In genomic region chr16:72915331-72915730, GRCh38 we compare ENCODE assay signal across 19 cellular contexts.
DNase-seq lines count a peak whose midpoint lies in the region; ATAC-seq, FAIRE-seq and TF ChIP-seq lines count a peak whose summit lies in the region.
"Had no signal": no experiment of that assay in that cellular context is flagged by ENCODE, and none has a peak within 500 bp of the region (broad histone marks: within the 10 kb centered on the region; RNA-seq: fewer than 3 reads in every experiment).

No MANE protein-coding gene starts in this region.

- intact Hi-C loops in HepG2 (cut with micrococcal nuclease; ENCODE audit: unreplicated experiment) (no loop called here), right lobe of liver (cut with DNase I) (no loop called here), lower lobe of right lung (cut with DNase I) (no loop called here), spleen (cut with DNase I; ENCODE audit: low total_unique reads) (no loop called here)

- POLR2A ChIA-PET in HepG2 (lab: Yijun Ruan, JAX), result interaction anchor here (1.9 kb wide), 1 partner anchor 10 kb away, joined by 16 read pairs; no protein-coding TSS in a partner anchor
- POLR2A ChIA-PET in RWPE1 (lab: Yijun Ruan, JAX; ENCODE audit: low non-redundant PET), result no interaction called here

- H3K4me1 ChIP-seq in HepG2 (ENCODE audit: insufficient read depth, low read length), result peaks cover 37% of the 10 kb centered on the region
- H3K4me1 ChIP-seq in right lobe of liver, result peaks cover 0 to 18% (median 5%) of the 10 kb centered on the region in 4 donors
- no peaks in the 10 kb centered on the region for H3K4me1 ChIP-seq in lower lobe of right lung
- no peaks in the 10 kb centered on the region for H3K4me1 ChIP-seq in spleen

- H3K27me3 ChIP-seq in HepG2 (ENCODE audit: control insufficient read depth in 1 of 2, insufficient read depth in 2 of 2, low read length in 2 of 2) (no peaks in the 10 kb centered on the region), right lobe of liver (no peaks in the 10 kb centered on the region), lower lobe of right lung (ENCODE audit: low read depth) (no peaks in the 10 kb centered on the region), spleen (replicated peaks in 1 of 7) (no peaks in the 10 kb centered on the region), MG63 (no peaks in the 10 kb centered on the region)

- TF ChIP-seq POLR2A in HepG2 (IDR thresholded peaks at IDR 0.05; ENCODE audit: insufficient read depth in 1 of 2, low read depth in 2 of 2, low read length in 2 of 2), result no peak
- no peak for TF ChIP-seq POLR2A in right lobe of liver (IDR thresholded peaks at IDR 0.05)
- no peak for TF ChIP-seq POLR2A in spleen (IDR thresholded peaks at IDR 0.05)

- TF ChIP-seq EP300 in HepG2 (IDR thresholded peaks at IDR 0.05; ENCODE audit: low read depth in 2 of 2, low read length in 2 of 2) (no peak), HepG2 (CRISPR knock-in tag; IDR thresholded peaks at IDR 0.05; ENCODE audit: borderline replicate concordance) (no peak)

- H3K4me3 ChIP-seq in HepG2 (replicated peaks in 1 of 3; ENCODE audit: insufficient read depth in 1 of 3, low read depth in 2 of 3, low read length in 3 of 3) (no peak overlapping the region), right lobe of liver (no peak overlapping the region), lower lobe of right lung (no peak overlapping the region), spleen (no peak overlapping the region), MG63 (no peak overlapping the region)
- H3K4me3 ChIP-seq: A549, GM23248, HAP-1 had no signal

- no TSS peak for BruUV-seq in HepG2 (replicated peaks; lab: Mats Ljungman, UMichigan)

- H4K20me1 ChIP-seq in HepG2 (ENCODE audit: insufficient read depth, low read length), result no peaks in the 10 kb centered on the region

- TF ChIP-seq CTCF in HepG2 (CRISPR knock-in tag; IDR thresholded peaks at IDR 0.05) (no peak), right lobe of liver (IDR thresholded peaks at IDR 0.05) (no peak), lower lobe of right lung (IDR thresholded peaks at IDR 0.05) (no peak), spleen (IDR thresholded peaks at IDR 0.05 in 8 of 11, conservative IDR thresholded peaks at IDR 0.05 in 3 of 11) (no peak), RWPE1 (conservative IDR thresholded peaks at IDR 0.05; ENCODE audit: low read depth) (no peak)

- in situ Hi-C loops in HepG2 (cut with HindIII; ENCODE audit: extremely low pct_ligation_motif_present, low pct_unique_long_range_greater_than_20kb), result no loop called here

- no peak for TF ChIP-seq RAD21 in HepG2 (CRISPR knock-in tag; IDR thresholded peaks at IDR 0.05)

- DNase-seq in HepG2 (ENCODE audit: low spot score) (no peak), right lobe of liver (no peak), lower lobe of right lung (no peak), spleen (peak; percentile 41), MG63 (no peak), RWPE1 (ENCODE audit: low spot score) (no peak)
- DNase-seq: AML-193; Calu3; CD4-positive, alpha-beta memory T cell; DMS79 treated with DMSO at 0.1 percent for 48 hours; GF-D8; GM23248; IMR-90 had no signal

- H3K79me2 ChIP-seq in HepG2 (ENCODE audit: insufficient read depth, low read length), result peaks cover 30% of the 10 kb centered on the region

- no peak overlapping the region for H2AFZ ChIP-seq in HepG2 (ENCODE audit: low read length)
- H2AFZ ChIP-seq: GM23248 had no signal

- peak overlapping the region; percentile 57 for H3K27ac ChIP-seq in HepG2 (ENCODE audit: extremely low read length, insufficient read depth, low read length)
- no peak overlapping the region for H3K27ac ChIP-seq in right lobe of liver
- no peak overlapping the region for H3K27ac ChIP-seq in lower lobe of right lung
- no peak overlapping the region for H3K27ac ChIP-seq in spleen
- H3K27ac ChIP-seq in RWPE1, result no peak overlapping the region
- H3K27ac ChIP-seq: 22Rv1, GM23248 had no signal

- H3K9ac ChIP-seq in HepG2 (ENCODE audit: insufficient read depth, low read depth, low read length), result no peak overlapping the region
- H3K9ac ChIP-seq: GM23248 had no signal

- no peak; the same call in 2 of the 3 replicates for ATAC-seq in HepG2
- ATAC-seq in right lobe of liver, result no peak
- peak; percentile 18 to 62 for ATAC-seq in lower lobe of right lung
- no peak for ATAC-seq in HG03439 (IDR thresholded peaks at IDR 0.05; ENCODE audit: unreplicated experiment)
- no peak for ATAC-seq in GM18868 (IDR thresholded peaks at IDR 0.05; ENCODE audit: unreplicated experiment)

- WGBS in HepG2 (ENCODE audit: low lambda C conversion rate), result 94% methylated on average over 10 of the region's 10 CpGs
- 82% methylated on average over 8 of the region's 10 CpGs for WGBS in right lobe of liver (ENCODE audit: insufficient coverage, low coverage, low lambda C conversion rate, missing lambda C conversion rate)
- 89 to 95% (median 94%) methylated on average over 10 of the region's 10 CpGs for WGBS in spleen, 5 donors

- H3K9me3 ChIP-seq in HepG2 (ENCODE audit: low read length) (no peaks in the 10 kb centered on the region), right lobe of liver (no peaks in the 10 kb centered on the region), lower lobe of right lung (no peaks in the 10 kb centered on the region), spleen (peaks cover 0 to 5% (median 0%) of the 10 kb centered on the region in 8 donors), MG63 (no peaks in the 10 kb centered on the region)
- H3K9me3 ChIP-seq: A549, HAP-1 had no signal

- H3K4me2 ChIP-seq in HepG2 (ENCODE audit: low read depth, low read length), result no peak overlapping the region

- FAIRE-seq in HepG2 (lab: Jason Lieb, UNC), result no peak
- FAIRE-seq: A549, GM19239 had no signal

- peaks cover 0 to 2% of the 10 kb centered on the region in 2 experiments; a peak in 2 of 5 replicates for H3K36me3 ChIP-seq in HepG2 (replicated peaks in 1 of 2; ENCODE audit: control insufficient read depth in 1 of 2, insufficient read depth in 2 of 2, low read length in 2 of 2)
- no peaks in the 10 kb centered on the region for H3K36me3 ChIP-seq in right lobe of liver
- no peaks in the 10 kb centered on the region for H3K36me3 ChIP-seq in lower lobe of right lung
- H3K36me3 ChIP-seq in spleen, result no peaks in the 10 kb centered on the region
- no peaks in the 10 kb centered on the region for H3K36me3 ChIP-seq in MG63
- H3K36me3 ChIP-seq: HAP-1 had no signal

- CTCF ChIA-PET in HepG2 (lab: Yijun Ruan, JAX; ENCODE audit: low intra/inter-chr PET ratio, low total read pairs) (no interaction called here), RWPE1 (lab: Yijun Ruan, JAX) (no interaction called here)

TF ChIP-seq in HepG2, 621 proteins besides CTCF, POLR2A, EP300 and RAD21 (continues in another document):
- TF ChIP-seq ZNF570 (CRISPR knock-in tag; IDR thresholded peaks at IDR 0.05; ENCODE audit: borderline replicate concordance), result no peak
- TF ChIP-seq MYC (CRISPR knock-in tag; IDR thresholded peaks at IDR 0.05; ENCODE audit: borderline replicate concordance), result no peak
- TF ChIP-seq ZNF770 (CRISPR knock-in tag; IDR thresholded peaks at IDR 0.05), result peak; percentile 89
- TF ChIP-seq DR1 (CRISPR knock-in tag; IDR thresholded peaks at IDR 0.05), result no peak

Comparison
In these comparisons a context has a peak if more than half of its experiments do, and no peak if none do; other contexts are left out.
1. ATAC-seq: peak in lower lobe of right lung (2 of 2); none in HepG2 (single experiment), right lobe of liver (0 of 4), HG03439 (single experiment) and GM18868 (single experiment).